In genomic region chrX:49309401-49309981, GRCh38 we compare ENCODE assay signal across 1 cellular context.
TF ChIP-seq lines count a peak whose summit lies in the region.

No MANE protein-coding gene starts in this region.

TF ChIP-seq in HepG2, 621 proteins besides CTCF, POLR2A, EP300 and RAD21:
- TF ChIP-seq, protein P1, sequence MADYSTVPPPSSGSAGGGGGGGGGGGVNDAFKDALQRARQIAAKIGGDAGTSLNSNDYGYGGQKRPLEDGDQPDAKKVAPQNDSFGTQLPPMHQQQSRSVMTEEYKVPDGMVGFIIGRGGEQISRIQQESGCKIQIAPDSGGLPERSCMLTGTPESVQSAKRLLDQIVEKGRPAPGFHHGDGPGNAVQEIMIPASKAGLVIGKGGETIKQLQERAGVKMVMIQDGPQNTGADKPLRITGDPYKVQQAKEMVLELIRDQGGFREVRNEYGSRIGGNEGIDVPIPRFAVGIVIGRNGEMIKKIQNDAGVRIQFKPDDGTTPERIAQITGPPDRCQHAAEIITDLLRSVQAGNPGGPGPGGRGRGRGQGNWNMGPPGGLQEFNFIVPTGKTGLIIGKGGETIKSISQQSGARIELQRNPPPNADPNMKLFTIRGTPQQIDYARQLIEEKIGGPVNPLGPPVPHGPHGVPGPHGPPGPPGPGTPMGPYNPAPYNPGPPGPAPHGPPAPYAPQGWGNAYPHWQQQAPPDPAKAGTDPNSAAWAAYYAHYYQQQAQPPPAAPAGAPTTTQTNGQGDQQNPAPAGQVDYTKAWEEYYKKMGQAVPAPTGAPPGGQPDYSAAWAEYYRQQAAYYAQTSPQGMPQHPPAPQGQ (CRISPR knock-in tag; IDR thresholded peaks at IDR 0.05; ENCODE audit: borderline replicate concordance), result no peak
- TF ChIP-seq KDM4B (CRISPR knock-in tag; IDR thresholded peaks at IDR 0.05) (no peak), TEF (CRISPR knock-in tag; IDR thresholded peaks at IDR 0.05) (no peak), ZNF766 (CRISPR knock-in tag; IDR thresholded peaks at IDR 0.05; ENCODE audit: borderline replicate concordance) (no peak), ZKSCAN5 (CRISPR knock-in tag; IDR thresholded peaks at IDR 0.05) (no peak), SNRNP70 (IDR thresholded peaks at IDR 0.05; ENCODE audit: low read depth, low read length) (no peak), YEATS2 (CRISPR knock-in tag; IDR thresholded peaks at IDR 0.05; ENCODE audit: borderline replicate concordance) (no peak), TSC22D2 (CRISPR knock-in tag; IDR thresholded peaks at IDR 0.05; ENCODE audit: borderline replicate concordance) (no peak), ETS1 (CRISPR knock-in tag; IDR thresholded peaks at IDR 0.05) (no peak), DNMT1 (CRISPR knock-in tag; IDR thresholded peaks at IDR 0.05) (no peak), MED8 (CRISPR knock-in tag; IDR thresholded peaks at IDR 0.05; ENCODE audit: insufficient replicate concordance) (no peak), SNAI1 (CRISPR knock-in tag; IDR thresholded peaks at IDR 0.05; ENCODE audit: borderline replicate concordance) (no peak), CENPBD1 (CRISPR knock-in tag; IDR thresholded peaks at IDR 0.05; ENCODE audit: borderline replicate concordance, low read depth) (no peak), ZBTB33 (CRISPR knock-in tag; IDR thresholded peaks at IDR 0.05) (no peak), CBX1 (IDR thresholded peaks at IDR 0.05; ENCODE audit: low read depth) (no peak), MYPOP (CRISPR knock-in tag; IDR thresholded peaks at IDR 0.05) (no peak)
